ENCODE assay signal across 2 cellular contexts in genomic region chrX:153705411-153706060, GRCh38. TPM values are rescaled to one million over a fixed set of nuclear protein-coding genes. Genes with fewer than 3 reads are reported as not detected.
"Had no signal": no experiment of that assay in that cellular context is flagged by ENCODE, and none has a peak within 500 bp of the region (broad histone marks: within the 10 kb centered on the region; RNA-seq: fewer than 3 reads in every experiment).

No MANE protein-coding gene starts in this region.

RNA-seq across cellular contexts. Expression of gene PNCK, which starts 31.9 kb away (rescaled TPM):
- total RNA-seq: pulmonary artery endothelial cell had no signal
- polyA plus RNA-seq: fibroblast of lung had no signal
